Comparison of ENCODE assay signal across 9 cellular contexts in genomic region chr7:55965805-55966421, GRCh38. TPM values are rescaled to one million over a fixed set of nuclear protein-coding genes. Genes with fewer than 3 reads are reported as not detected.
DNase-seq lines count a peak whose midpoint lies in the region; ATAC-seq and TF ChIP-seq lines count a peak whose summit lies in the region.
"Had no signal": no experiment of that assay in that cellular context is flagged by ENCODE, and none has a peak within 500 bp of the region (broad histone marks: within the 10 kb centered on the region; RNA-seq: fewer than 3 reads in every experiment).

No MANE protein-coding gene starts in this region.

- no peak for TF ChIP-seq CTCF in thoracic aorta (IDR thresholded peaks at IDR 0.05)

- peak overlapping the region; percentile 91 for H3K4me3 ChIP-seq in thoracic aorta

- CTCF ChIA-PET in activated CD8-positive, alpha-beta memory T cell treated with anti-CD3 and anti-CD28 coated beads, Interleukin-2, amount 10 ng/mL, durations not matched to agents 7 days and 5 days (lab: Charles Lee), result interaction anchor here (1.6 kb wide), 1 partner anchor 108 kb away, joined by 4 read pairs; no protein-coding TSS in a partner anchor

- peaks cover 12% of the 10 kb centered on the region for H3K36me3 Mint-ChIP-seq in activated CD8-positive, alpha-beta memory T cell treated with anti-CD3 and anti-CD28 coated beads, Interleukin-2, amount 10 ng/mL, durations not matched to agents 7 days and 5 days
- peaks cover 0 to 6% (median 3%) of the 10 kb centered on the region in 3 donors for H3K36me3 Mint-ChIP-seq in immature natural killer cell

- peaks cover 34% of the 10 kb centered on the region for H3K4me1 Mint-ChIP-seq in activated CD8-positive, alpha-beta memory T cell treated with anti-CD3 and anti-CD28 coated beads, Interleukin-2, amount 10 ng/mL, durations not matched to agents 7 days and 5 days
- peaks cover 42 to 57% of the 10 kb centered on the region in 2 donors for H3K4me1 Mint-ChIP-seq in immature natural killer cell

- H3K9me3 Mint-ChIP-seq in activated CD8-positive, alpha-beta memory T cell treated with anti-CD3 and anti-CD28 coated beads, Interleukin-2, amount 10 ng/mL, durations not matched to agents 7 days and 5 days (ENCODE audit: low read depth), result no peaks in the 10 kb centered on the region
- H3K9me3 Mint-ChIP-seq in immature natural killer cell, result no peaks in the 10 kb centered on the region

- H3K27me3 ChIP-seq in thoracic aorta (replicated peaks; ENCODE audit: insufficient read depth), result no peaks in the 10 kb centered on the region

- H3K36me3 ChIP-seq in thoracic aorta, result no peaks in the 10 kb centered on the region

- no peaks in the 10 kb centered on the region for H3K9me3 ChIP-seq in thoracic aorta

- DNase-seq in activated CD8-positive, alpha-beta memory T cell treated with anti-CD3 and anti-CD28 coated beads, Interleukin-2, amount 10 ng/mL, durations not matched to agents 7 days and 5 days, result no peak
- no peak for DNase-seq in activated CD8-positive, alpha-beta memory T cell treated with anti-CD3 and anti-CD28 coated beads, Interleukin-2, amount 50 U/mL, for 48 hours
- DNase-seq in amniotic epithelial cell (ENCODE audit: low read depth), result peak; percentile 66
- DNase-seq in immature natural killer cell, result no peak
- no peak for DNase-seq in thoracic aorta (ENCODE audit: low spot score)

- H3K4me3 Mint-ChIP-seq in activated CD8-positive, alpha-beta memory T cell treated with anti-CD3 and anti-CD28 coated beads, Interleukin-2, amount 10 ng/mL, durations not matched to agents 7 days and 5 days, result peak overlapping the region; percentile 7
- peak overlapping the region in 4 of 5 donors; percentile 51 to 87 (median 82) for H3K4me3 Mint-ChIP-seq in immature natural killer cell

- H3K4me1 ChIP-seq in thoracic aorta (ENCODE audit: control insufficient read depth in 1 of 2, low read depth in 2 of 2), result peaks cover 2 to 19% of the 10 kb centered on the region in 2 donors

- no peaks in the 10 kb centered on the region for H3K27me3 Mint-ChIP-seq in activated CD8-positive, alpha-beta memory T cell treated with anti-CD3 and anti-CD28 coated beads, Interleukin-2, amount 10 ng/mL, durations not matched to agents 7 days and 5 days
- H3K27me3 Mint-ChIP-seq in immature natural killer cell (ENCODE audit: low read depth in 3 of 3), result peaks cover 2 to 8% (median 6%) of the 10 kb centered on the region in 3 donors

- peak overlapping the region in 1 of 2 donors; percentile 7 for H3K27ac ChIP-seq in thoracic aorta
- H3K27ac ChIP-seq: KMS-11 had no signal

- ATAC-seq in activated CD8-positive, alpha-beta memory T cell treated with anti-CD3 and anti-CD28 coated beads, Interleukin-2, amount 10 ng/mL, durations not matched to agents 7 days and 5 days, result no peak
- no peak for ATAC-seq in thoracic aorta (ENCODE audit: insufficient number of reproducible peaks, low FRiP score, low read depth)
- no peak for ATAC-seq in GM18868 (IDR thresholded peaks at IDR 0.05; ENCODE audit: unreplicated experiment)
- ATAC-seq in HG03108 (IDR thresholded peaks at IDR 0.05; ENCODE audit: unreplicated experiment), result no peak
- no peak for ATAC-seq in GM18498 (IDR thresholded peaks at IDR 0.05; ENCODE audit: unreplicated experiment)

- no peak overlapping the region for H3K27ac Mint-ChIP-seq in activated CD8-positive, alpha-beta memory T cell treated with anti-CD3 and anti-CD28 coated beads, Interleukin-2, amount 10 ng/mL, durations not matched to agents 7 days and 5 days
- H3K27ac Mint-ChIP-seq in immature natural killer cell, result peak overlapping the region in 5 of 6 donors; percentile 35 to 92 (median 68)

RNA-seq across cellular contexts. Expression of gene NIPSNAP2, which starts 1.5 kb away (rescaled TPM):
- total RNA-seq in activated CD8-positive, alpha-beta memory T cell treated with anti-CD3 and anti-CD28 coated beads, Interleukin-2, amount 10 ng/mL, durations not matched to agents 7 days and 5 days, result 10 to 100 TPM; 28.6 to 29.0 TPM
- 10 to 100 TPM; 37.6 to 58.6 (median 54.1) TPM for polyA plus RNA-seq in immature natural killer cell
- total RNA-seq in thoracic aorta, result 10 to 100 TPM; 46.0 to 47.1 TPM

RNA-seq across cellular contexts. Expression of gene MRPS17, which starts 14.2 kb away (rescaled TPM):
- total RNA-seq in activated CD8-positive, alpha-beta memory T cell treated with anti-CD3 and anti-CD28 coated beads, Interleukin-2, amount 10 ng/mL, durations not matched to agents 7 days and 5 days, result 10 to 100 TPM; 14.3 to 20.3 TPM
- polyA plus RNA-seq in immature natural killer cell, result 10 to 100 TPM; 13.8 to 20.2 (median 16.4) TPM
- 10 to 100 TPM; 12.1 to 13.1 TPM for total RNA-seq in thoracic aorta
